ENCODE assay signal across 9 cellular contexts in the genomic region with DNA sequence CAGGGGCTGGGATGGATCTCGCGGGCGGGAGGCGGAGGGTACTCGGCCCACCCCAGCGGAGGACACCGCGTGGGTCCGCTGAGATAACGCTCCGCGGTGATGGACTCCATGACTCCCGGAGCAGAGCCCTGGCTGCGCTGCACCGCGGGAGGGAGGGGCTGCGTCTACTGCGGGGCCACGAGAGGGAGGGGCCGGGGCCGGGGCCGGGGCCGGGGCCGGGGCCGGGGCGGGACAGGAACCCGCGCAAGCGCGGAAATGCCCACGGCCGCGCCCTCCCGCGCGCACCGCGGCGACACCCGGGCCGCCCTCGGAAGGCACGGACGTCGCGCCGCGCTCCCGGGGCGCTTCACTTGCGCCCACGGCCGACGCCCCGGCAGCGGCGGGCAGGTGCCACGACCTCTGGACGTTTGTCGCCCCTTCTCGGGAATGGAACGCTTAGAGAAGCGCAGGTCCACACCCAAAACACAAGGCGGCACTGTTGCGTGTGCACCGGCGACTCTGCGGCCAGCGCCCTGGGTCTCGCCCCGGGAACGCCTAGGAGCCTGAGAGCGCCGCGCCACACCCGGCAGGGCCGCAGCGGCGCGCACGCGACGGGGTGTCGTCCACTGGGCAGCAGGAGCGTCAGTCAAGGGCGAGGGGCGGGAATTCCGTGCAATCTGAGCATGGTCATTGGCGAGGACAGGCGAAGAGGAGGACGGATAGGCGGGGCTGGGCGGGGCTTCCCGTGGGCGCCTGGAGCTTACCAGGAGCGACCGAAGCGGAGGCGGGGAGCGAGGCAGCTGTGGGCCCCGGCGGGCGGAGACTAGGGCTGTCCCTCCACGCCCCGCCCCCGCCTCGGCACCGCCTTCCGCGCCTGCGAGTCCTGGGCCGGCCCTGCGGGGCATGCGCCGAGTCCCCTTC. TPM values are rescaled to one million over a fixed set of nuclear protein-coding genes. Genes with fewer than 3 reads are reported as not detected.
DNase-seq lines count a peak whose midpoint lies in the region; ATAC-seq and TF ChIP-seq lines count a peak whose summit lies in the region.
"Not testable (repeated sequence)": the region's sequence is repeated elsewhere in the genome, so short reads cannot be mapped to it uniquely, and the experiment has no call there.
"Had no signal": no experiment of that assay in that cellular context is flagged by ENCODE, and none has a peak within 500 bp of the region (broad histone marks: within the 10 kb centered on the region; RNA-seq: fewer than 3 reads in every experiment).

No MANE protein-coding gene starts in this region.

- not testable (repeated sequence) for H3K4me3 Mint-ChIP-seq in effector memory CD8-positive, alpha-beta T cell

- not testable (repeated sequence) for DNase-seq in effector memory CD8-positive, alpha-beta T cell; omental fat pad (ENCODE audit: low spot score)

- peak; percentile 73 for ATAC-seq in GM18498 (IDR thresholded peaks at IDR 0.05; ENCODE audit: unreplicated experiment)
- peak; percentile 64 for ATAC-seq in GM21367 (IDR thresholded peaks at IDR 0.05; ENCODE audit: unreplicated experiment)
- ATAC-seq in HG02938 (IDR thresholded peaks at IDR 0.05; ENCODE audit: unreplicated experiment): peak; percentile 64
- peak; percentile 72 for ATAC-seq in HG03571 (IDR thresholded peaks at IDR 0.05; ENCODE audit: unreplicated experiment)
- ATAC-seq in effector memory CD8-positive, alpha-beta T cell (replicated peaks): peak; percentile 59
- peak; percentile 85 for ATAC-seq in omental fat pad (ENCODE audit: low FRiP score)

- not testable (repeated sequence) for H3K4me1 Mint-ChIP-seq in effector memory CD8-positive, alpha-beta T cell (ENCODE audit: low read depth in 2 of 2)

- not testable (repeated sequence) for H3K27me3 Mint-ChIP-seq in effector memory CD8-positive, alpha-beta T cell

- not testable (repeated sequence) for H3K9me3 Mint-ChIP-seq in effector memory CD8-positive, alpha-beta T cell

- H3K27ac Mint-ChIP-seq in effector memory CD8-positive, alpha-beta T cell: not testable (repeated sequence)

- H3K36me3 Mint-ChIP-seq in effector memory CD8-positive, alpha-beta T cell (ENCODE audit: insufficient read depth): not testable (repeated sequence)

- not testable (repeated sequence) for TF ChIP-seq CTCF in omental fat pad (IDR thresholded peaks at IDR 0.05)

RNA-seq across cellular contexts. Expression of a gene that starts 32.8 kb away (rescaled TPM):
- total RNA-seq in omental fat pad: 1,000 to 10,000 TPM in 1 of 4 donors, 100 to 1,000 TPM in 3; 496 to 1,133 (median 729) TPM

RNA-seq across cellular contexts. Expression of a gene that starts 37.4 kb away (rescaled TPM):
- 10 to 100 TPM; 25.7 to 61.8 (median 53.2) TPM for total RNA-seq in omental fat pad

RNA-seq across cellular contexts. Expression of a gene that starts 46.1 kb away (rescaled TPM):
- under 1 TPM in 2 of 4 donors, not detected in 2; 0.38 to 0.48 TPM for total RNA-seq in omental fat pad
- total RNA-seq: GM23248, osteocyte had no signal

RNA-seq across cellular contexts. Expression of a gene that starts 46.7 kb away (rescaled TPM):
- total RNA-seq in omental fat pad: not detected
- total RNA-seq: GM23248, osteocyte, subcutaneous adipose tissue had no signal

RNA-seq across cellular contexts. Expression of a gene that starts 56.5 kb away (rescaled TPM):
- 1,000 to 10,000 TPM; 6,220 to 8,957 (median 7,673) TPM for total RNA-seq in omental fat pad
